17 cellular contexts compared by ENCODE assay signal in genomic region chr11:112369374-112369773, GRCh38.
DNase-seq lines count a peak whose midpoint lies in the region; ATAC-seq, FAIRE-seq and TF ChIP-seq lines count a peak whose summit lies in the region.
"Had no signal": no experiment of that assay in that cellular context is flagged by ENCODE, and none has a peak within 500 bp of the region (broad histone marks: within the 10 kb centered on the region; RNA-seq: fewer than 3 reads in every experiment).

No MANE protein-coding gene starts in this region.

- no peak overlapping the region for H3K4me3 Mint-ChIP-seq in stimulated activated effector memory CD8-positive, alpha-beta T cell treated with anti-CD3 and anti-CD28 coated beads, Interleukin-12 subunit alpha, Interleukin-12 subunit beta, amount 100 ng/mL, for 72 hours
- H3K4me3 Mint-ChIP-seq: CD4-positive, alpha-beta memory T cell had no signal

- H3K4me1 Mint-ChIP-seq in stimulated activated effector memory CD8-positive, alpha-beta T cell treated with anti-CD3 and anti-CD28 coated beads, Interleukin-12 subunit alpha, Interleukin-12 subunit beta, amount 100 ng/mL, for 72 hours: no peaks in the 10 kb centered on the region

- ATAC-seq in esophagus mucosa (peak; percentile 43), mucosa of descending colon (peak; percentile 62)
- no peak for ATAC-seq in stimulated activated effector memory CD8-positive, alpha-beta T cell treated with anti-CD3 and anti-CD28 coated beads, Interleukin-12 subunit alpha, Interleukin-12 subunit beta, amount 100 ng/mL, for 72 hours

- no peak overlapping the region for H3K27ac Mint-ChIP-seq in stimulated activated effector memory CD8-positive, alpha-beta T cell treated with anti-CD3 and anti-CD28 coated beads, Interleukin-12 subunit alpha, Interleukin-12 subunit beta, amount 100 ng/mL, for 72 hours

- no peaks in the 10 kb centered on the region for H3K36me3 Mint-ChIP-seq in stimulated activated effector memory CD8-positive, alpha-beta T cell treated with anti-CD3 and anti-CD28 coated beads, Interleukin-12 subunit alpha, Interleukin-12 subunit beta, amount 100 ng/mL, for 72 hours

- H3K4me1 ChIP-seq in mucosa of descending colon (ENCODE audit: low read depth): no peaks in the 10 kb centered on the region

- no peak overlapping the region for H3K4me3 ChIP-seq in mucosa of descending colon

- H3K9me3 ChIP-seq in mucosa of descending colon: no peaks in the 10 kb centered on the region

- no peaks in the 10 kb centered on the region for H3K9me3 Mint-ChIP-seq in stimulated activated effector memory CD8-positive, alpha-beta T cell treated with anti-CD3 and anti-CD28 coated beads, Interleukin-12 subunit alpha, Interleukin-12 subunit beta, amount 100 ng/mL, for 72 hours

- no peak for DNase-seq in HTR-8/SVneo (ENCODE audit: insufficient read length, low spot score)
- DNase-seq in mucosa of descending colon: no peak
- no peak for DNase-seq in effector CD4-positive, alpha-beta T cell
- no peak for DNase-seq in NCI-H187 (lab: John Stamatoyannopoulos, UW)
- DNase-seq in stimulated activated effector memory CD8-positive, alpha-beta T cell treated with anti-CD3 and anti-CD28 coated beads, Interleukin-12 subunit alpha, Interleukin-12 subunit beta, amount 100 ng/mL, for 72 hours (ENCODE audit: low spot score in 2 of 2): no peak
- DNase-seq: C1 segment of cervical spinal cord; Calu3; CD4-positive, alpha-beta memory T cell; COR-L47; DMS53; DMS79 treated with DMSO at 0.1 percent for 48 hours; GF-D8; GOT3; HCEC 1CT had no signal

- no peaks in the 10 kb centered on the region for H3K36me3 ChIP-seq in mucosa of descending colon (ENCODE audit: low read depth)

- TF ChIP-seq CTCF in mucosa of descending colon (IDR thresholded peaks at IDR 0.05): no peak

- intact Hi-C loops in mucosa of descending colon (cut with DNase I, micrococcal nuclease): no loop called here

- peak; percentile 28 for FAIRE-seq in HTR-8/SVneo (lab: Jason Lieb, UNC)
- FAIRE-seq: GM12892, H54 had no signal
